ENCODE assay signal across 21 cellular contexts in genomic region chr4:77856152-77856551, GRCh38. TPM values are rescaled to one million over a fixed set of nuclear protein-coding genes. Genes with fewer than 3 reads are reported as not detected.
DNase-seq lines count a peak whose midpoint lies in the region; ATAC-seq and TF ChIP-seq lines count a peak whose summit lies in the region.
"Had no signal": no experiment of that assay in that cellular context is flagged by ENCODE, and none has a peak within 500 bp of the region (broad histone marks: within the 10 kb centered on the region; RNA-seq: fewer than 3 reads in every experiment).

No MANE protein-coding gene starts in this region.

- ATAC-seq in left ventricle myocardium superior (no peak), HG02884 (IDR thresholded peaks at IDR 0.05; ENCODE audit: unreplicated experiment) (no peak), PC-3 (no peak)
- no peak for ATAC-seq in stimulated activated naive B cell treated with anti-CD40 and anti-IgM and Interleukin-4, amounts not matched to agents 10 μg/mL and 1 μg/mL and 100 μg/mL, for 72 hours (replicated peaks)
- ATAC-seq: esophagus mucosa, GM23338 had no signal

- H3K9me3 ChIP-seq in left ventricle myocardium inferior (replicated peaks) (no peaks in the 10 kb centered on the region), PC-3 (ENCODE audit: low read length) (no peaks in the 10 kb centered on the region)
- H3K9me3 ChIP-seq in effector memory CD4-positive, alpha-beta T cell (ENCODE audit: control insufficient read depth, low read length) = no peaks in the 10 kb centered on the region
- H3K9me3 ChIP-seq: MG63 had no signal

- intact Hi-C loops in left ventricle myocardium inferior (cut with micrococcal nuclease) = no loop called here
- intact Hi-C loops in left ventricle myocardium superior (cut with micrococcal nuclease) = no loop called here
- intact Hi-C loops in PC-3 (cut with micrococcal nuclease) = no loop called here

- no peaks in the 10 kb centered on the region for H3K9me2 ChIP-seq in PC-3 (replicated peaks; ENCODE audit: low read length)

- peak overlapping the region in 1 of 2 donors; percentile 11 for H3K4me3 Mint-ChIP-seq in stimulated activated naive B cell treated with anti-CD40 and anti-IgM and Interleukin-4, amounts not matched to agents 10 μg/mL and 1 μg/mL and 100 μg/mL, for 72 hours
- H3K4me3 Mint-ChIP-seq: GM23338, nephron progenitor cell, type B pancreatic cell had no signal

- H3K4me2 ChIP-seq in PC-3 (ENCODE audit: low read length) = no peak overlapping the region
- H3K4me2 ChIP-seq: GM23338 had no signal

- no peaks in the 10 kb centered on the region for H3K36me3 Mint-ChIP-seq in stimulated activated naive B cell treated with anti-CD40 and anti-IgM and Interleukin-4, amounts not matched to agents 10 μg/mL and 1 μg/mL and 100 μg/mL, for 72 hours
- H3K36me3 Mint-ChIP-seq: type B pancreatic cell had no signal

- H3K4me1 ChIP-seq in left ventricle myocardium inferior = peaks cover 36% of the 10 kb centered on the region
- peaks cover 37% of the 10 kb centered on the region for H3K4me1 ChIP-seq in effector memory CD4-positive, alpha-beta T cell (ENCODE audit: control insufficient read depth, insufficient read depth, low read length, poor library complexity, severe bottlenecking)
- no peaks in the 10 kb centered on the region; the same call in 1 of the 2 replicates for H3K4me1 ChIP-seq in PC-3 (ENCODE audit: insufficient read depth, low read length)

- TF ChIP-seq CTCF in left ventricle myocardium inferior (IDR thresholded peaks at IDR 0.05; ENCODE audit: borderline replicate concordance) (no peak), GM13976 (IDR thresholded peaks at IDR 0.05; ENCODE audit: borderline replicate concordance, control extremely low read depth, extremely low read depth, insufficient read depth, missing control alignments) (no peak), PC-3 (conservative IDR thresholded peaks at IDR 0.05; ENCODE audit: low read depth, low read length) (no peak)

- POLR2A ChIA-PET in PC-3 (lab: Charles Lee; ENCODE audit: unreplicated experiment) = no interaction called here

- no peaks in the 10 kb centered on the region for H3F3A ChIP-seq in PC-3 (ENCODE audit: low read length, unreplicated experiment)

- H3K27ac ChIP-seq in left ventricle myocardium inferior (replicated peaks) = peak overlapping the region; percentile 78
- peak overlapping the region; percentile 22 for H3K27ac ChIP-seq in effector memory CD4-positive, alpha-beta T cell (ENCODE audit: insufficient read depth, low read length, poor library complexity, severe bottlenecking)
- no peak overlapping the region for H3K27ac ChIP-seq in PC-3 (ENCODE audit: low read length)
- H3K27ac ChIP-seq: brain microvascular endothelial cell, dorsolateral prefrontal cortex had no signal

- H3K27ac Mint-ChIP-seq in stimulated activated naive B cell treated with anti-CD40 and anti-IgM and Interleukin-4, amounts not matched to agents 10 μg/mL and 1 μg/mL and 100 μg/mL, for 72 hours = peak overlapping the region; percentile 34
- H3K27ac Mint-ChIP-seq: GM23338, type B pancreatic cell had no signal

- BruUV-seq in PC-3 (replicated peaks; lab: Mats Ljungman, UMichigan) = no TSS peak

- CTCF ChIA-PET in PC-3 (lab: Charles Lee) = no interaction called here

- H3K9ac ChIP-seq in PC-3 (ENCODE audit: low read length) = no peak overlapping the region

- DNase-seq in left ventricle myocardium inferior (no peak), left ventricle myocardium superior (no peak), NCI-H187 treated with DMSO at 0.1 percent for 48 hours (lab: John Stamatoyannopoulos, UW) (peak; percentile 63), GM13976 (ENCODE audit: low spot score) (no peak), PC-3 (no peak)
- no peak for DNase-seq in effector memory CD4-positive, alpha-beta T cell
- DNase-seq in stimulated activated naive B cell treated with anti-CD40 and anti-IgM and Interleukin-4, amounts not matched to agents 10 μg/mL and 1 μg/mL and 100 μg/mL, for 72 hours = no peak
- DNase-seq: activated gamma-delta T cell; AML-193; brain microvascular endothelial cell; dorsolateral prefrontal cortex; glutamatergic neuron; MG63; NCI-H2029; NCI-H526 treated with DMSO at 0.1 percent for 48 hours; nephron progenitor cell; stimulated activated naive CD4-positive, alpha-beta T cell treated with Interleukin-2 at 50 U/mL for 16 hours had no signal

- H3K27me3 ChIP-seq in left ventricle myocardium inferior (ENCODE audit: low read depth) (no peaks in the 10 kb centered on the region), PC-3 (ENCODE audit: low read length) (no peaks in the 10 kb centered on the region)
- no peaks in the 10 kb centered on the region for H3K27me3 ChIP-seq in effector memory CD4-positive, alpha-beta T cell (replicated peaks; ENCODE audit: control insufficient read depth, insufficient read depth, low read length, poor library complexity, severe bottlenecking)
- H3K27me3 ChIP-seq: brain microvascular endothelial cell, dorsolateral prefrontal cortex, MG63 had no signal

- no peaks in the 10 kb centered on the region for H3K79me2 ChIP-seq in PC-3 (ENCODE audit: low read length)

- H3K4me1 Mint-ChIP-seq in stimulated activated naive B cell treated with anti-CD40 and anti-IgM and Interleukin-4, amounts not matched to agents 10 μg/mL and 1 μg/mL and 100 μg/mL, for 72 hours = peaks cover 36 to 55% of the 10 kb centered on the region in 2 donors

- no peaks in the 10 kb centered on the region for H3K27me3 Mint-ChIP-seq in stimulated activated naive B cell treated with anti-CD40 and anti-IgM and Interleukin-4, amounts not matched to agents 10 μg/mL and 1 μg/mL and 100 μg/mL, for 72 hours
- H3K27me3 Mint-ChIP-seq: type B pancreatic cell had no signal

- no peak overlapping the region for H2AFZ ChIP-seq in PC-3 (ENCODE audit: low read length)

- no peaks in the 10 kb centered on the region for H3K9me3 Mint-ChIP-seq in stimulated activated naive B cell treated with anti-CD40 and anti-IgM and Interleukin-4, amounts not matched to agents 10 μg/mL and 1 μg/mL and 100 μg/mL, for 72 hours
- H3K9me3 Mint-ChIP-seq: GM23338, nephron progenitor cell, type B pancreatic cell had no signal

- in situ Hi-C loops in GM13976 (cut with MboI; ENCODE audit: low sequenced_read_pairs, unreplicated experiment) = no loop called here

- no peak overlapping the region for H3K4me3 ChIP-seq in left ventricle myocardium inferior
- no peak overlapping the region for H3K4me3 ChIP-seq in effector memory CD4-positive, alpha-beta T cell (ENCODE audit: insufficient read depth, low read depth, low read length, poor library complexity, severe bottlenecking)
- H3K4me3 ChIP-seq in PC-3 (ENCODE audit: low read length) = no peak overlapping the region
- H3K4me3 ChIP-seq: dorsolateral prefrontal cortex, GM23338, MG63 had no signal

- H3K36me3 ChIP-seq in left ventricle myocardium inferior (no peaks in the 10 kb centered on the region), PC-3 (ENCODE audit: low read depth, low read length) (no peaks in the 10 kb centered on the region)
- H3K36me3 ChIP-seq in effector memory CD4-positive, alpha-beta T cell (ENCODE audit: control insufficient read depth, insufficient read depth, low read length) = no peaks in the 10 kb centered on the region
- H3K36me3 ChIP-seq: brain microvascular endothelial cell, MG63 had no signal

- no peaks in the 10 kb centered on the region for H4K20me1 ChIP-seq in PC-3 (ENCODE audit: low read length)

RNA-seq across cellular contexts. Expression of gene MRPL1, which starts 6.5 kb away (rescaled TPM):
- total RNA-seq in left ventricle myocardium inferior = 50.8 TPM
- total RNA-seq in left ventricle myocardium superior = 52.3 TPM
- 16.7 and 23.0 TPM in 2 replicates for total RNA-seq in PC-3 (2014; rRNA removed)

RNA-seq across cellular contexts. Expression of gene CNOT6L, which starts 37.0 kb away (rescaled TPM):
- 21.8 TPM for total RNA-seq in left ventricle myocardium inferior
- 24.0 TPM for total RNA-seq in left ventricle myocardium superior
- total RNA-seq in PC-3 (2014; rRNA removed) = 2.6 and 5.4 TPM in 2 replicates
